24 cellular contexts compared by ENCODE assay signal in genomic region chr4:88673886-88674285, GRCh38.
"Had no signal": no experiment of that assay in that cellular context is flagged by ENCODE, and none has a peak within 500 bp of the region (broad histone marks: within the 10 kb centered on the region; RNA-seq: fewer than 3 reads in every experiment).

No MANE protein-coding gene starts in this region.

- DNase-seq: effector CD4-positive, alpha-beta T cell; endodermal cell; erythroblast; foreskin melanocyte; heart left ventricle; hippocampal formation; kidney glomerular epithelial cell; midbrain; occipital lobe; right lobe of liver; spleen; stimulated activated CD4-positive, alpha-beta T cell treated with anti-CD3 and anti-CD28 coated beads, Interleukin-15, amount 100 ng/mL, for 24 hours; stimulated activated CD4-positive, alpha-beta T cell treated with anti-CD3 and anti-CD28 coated beads, Interleukin-1b, Interleukin-23, amount 100 ng/mL, for 48 hours; stimulated activated CD4-positive, alpha-beta T cell treated with anti-CD3 and anti-CD28 coated beads, Interleukin-4, amount 100 ng/mL, for 4 hours; stimulated activated naive B cell treated with anti-CD40 and anti-IgM and Interleukin-4, amounts not matched to agents 10 μg/mL and 1 μg/mL and 100 μg/mL, for 72 hours; stimulated activated naive CD8-positive, alpha-beta T cell treated with anti-CD3 and anti-CD28 coated beads, Interleukin-15, amount 100 ng/mL, for 72 hours; testis; upper lobe of right lung had no signal

- H3K9ac ChIP-seq: parathyroid adenoma had no signal

- ATAC-seq: heart left ventricle; left lobe of liver; natural killer cell treated with Interleukin-12 subunit alpha and Interleukin-12 subunit beta and Interleukin-15 and Interleukin-18, amount 100 ng/mL, for 72 hours; right lobe of liver; stimulated activated naive B cell treated with anti-CD40 and anti-IgM and Interleukin-4, amounts not matched to agents 10 μg/mL and 1 μg/mL and 100 μg/mL, for 72 hours; upper lobe of right lung had no signal

- H3K4me1 Mint-ChIP-seq: stimulated activated naive B cell treated with anti-CD40 and anti-IgM and Interleukin-4, amounts not matched to agents 10 μg/mL and 1 μg/mL and 100 μg/mL, for 72 hours had no signal

- H3K4me3 ChIP-seq: coronary artery, heart left ventricle, prostate gland, right lobe of liver, spleen, testis, tibial nerve, upper lobe of right lung had no signal

- H3K9me3 ChIP-seq: heart left ventricle, prostate gland, right lobe of liver, spleen, testis, tibial nerve, upper lobe of right lung had no signal

- H3K27me3 ChIP-seq: heart left ventricle, right lobe of liver, spleen, testis, tibial nerve, upper lobe of right lung had no signal

- H3K27me3 Mint-ChIP-seq: natural killer cell treated with Interleukin-12 subunit alpha and Interleukin-12 subunit beta and Interleukin-15 and Interleukin-18, amount 100 ng/mL, for 72 hours; stimulated activated naive B cell treated with anti-CD40 and anti-IgM and Interleukin-4, amounts not matched to agents 10 μg/mL and 1 μg/mL and 100 μg/mL, for 72 hours; stimulated activated naive CD8-positive, alpha-beta T cell treated with anti-CD3 and anti-CD28 coated beads, Interleukin-15, amount 100 ng/mL, for 72 hours had no signal

- H2AFZ ChIP-seq: parathyroid adenoma had no signal

- H3K36me3 ChIP-seq: prostate gland had no signal

- H3K9me3 Mint-ChIP-seq: endodermal cell; natural killer cell treated with Interleukin-12 subunit alpha and Interleukin-12 subunit beta and Interleukin-15 and Interleukin-18, amount 100 ng/mL, for 72 hours; stimulated activated naive B cell treated with anti-CD40 and anti-IgM and Interleukin-4, amounts not matched to agents 10 μg/mL and 1 μg/mL and 100 μg/mL, for 72 hours; stimulated activated naive CD8-positive, alpha-beta T cell treated with anti-CD3 and anti-CD28 coated beads, Interleukin-15, amount 100 ng/mL, for 72 hours had no signal

- H3K79me2 ChIP-seq: parathyroid adenoma had no signal

- H3K27ac Mint-ChIP-seq: endodermal cell; natural killer cell treated with Interleukin-12 subunit alpha and Interleukin-12 subunit beta and Interleukin-15 and Interleukin-18, amount 100 ng/mL, for 72 hours; stimulated activated naive B cell treated with anti-CD40 and anti-IgM and Interleukin-4, amounts not matched to agents 10 μg/mL and 1 μg/mL and 100 μg/mL, for 72 hours; stimulated activated naive CD8-positive, alpha-beta T cell treated with anti-CD3 and anti-CD28 coated beads, Interleukin-15, amount 100 ng/mL, for 72 hours had no signal

- H3K4me3 Mint-ChIP-seq: endodermal cell; natural killer cell treated with Interleukin-12 subunit alpha and Interleukin-12 subunit beta and Interleukin-15 and Interleukin-18, amount 100 ng/mL, for 72 hours; stimulated activated naive B cell treated with anti-CD40 and anti-IgM and Interleukin-4, amounts not matched to agents 10 μg/mL and 1 μg/mL and 100 μg/mL, for 72 hours; stimulated activated naive CD8-positive, alpha-beta T cell treated with anti-CD3 and anti-CD28 coated beads, Interleukin-15, amount 100 ng/mL, for 72 hours had no signal

- H3K4me1 ChIP-seq: parathyroid adenoma, prostate gland, right lobe of liver, spleen, testis, tibial nerve, upper lobe of right lung had no signal

- H3K27ac ChIP-seq: coronary artery, heart left ventricle, parathyroid adenoma, prostate gland, right lobe of liver, spleen, testis, tibial nerve, upper lobe of right lung had no signal
